8 cellular contexts compared by ENCODE assay signal in genomic region chr9:90219548-90220118, GRCh38.
DNase-seq lines count a peak whose midpoint lies in the region; ATAC-seq and TF ChIP-seq lines count a peak whose summit lies in the region.

No MANE protein-coding gene starts in this region.

- peak; percentile 34 to 67 (median 60); a peak in 5 of 6 replicates for TF ChIP-seq CTCF in HCT116 (IDR thresholded peaks at IDR 0.05 in 2 of 3, conservative IDR thresholded peaks at IDR 0.05 in 1 of 3; ENCODE audit: borderline replicate concordance in 1 of 3, insufficient read depth in 1 of 3, low read depth in 2 of 3, low read length in 2 of 3)
- TF ChIP-seq CTCF in WTC11 (IDR thresholded peaks at IDR 0.05): peak; percentile 56

- H3K27ac Mint-ChIP-seq in WTC11: no peak overlapping the region

- POLR2A ChIA-PET in HCT116 (lab: Charles Lee): no interaction called here
- POLR2A ChIA-PET in WTC11 (lab: Charles Lee): no interaction called here

- ATAC-seq in HCT116 (peak; percentile 93), WTC11 (peak; percentile 96), GM18502 (IDR thresholded peaks at IDR 0.05; ENCODE audit: poor library complexity, unreplicated experiment) (no peak)

- H3K4me1 ChIP-seq in HCT116 (ENCODE audit: control insufficient read depth in 1 of 2, insufficient read depth in 2 of 2, low read length in 2 of 2) (no peaks in the 10 kb centered on the region), iPS DF 6.9 (ENCODE audit: control insufficient read depth, insufficient read depth, low read length) (no peaks in the 10 kb centered on the region)

- H3K9me2 ChIP-seq in HCT116 (ENCODE audit: insufficient read depth): no peaks in the 10 kb centered on the region

- no TSS peak for BruUV-seq in HCT116 (replicated peaks; lab: Mats Ljungman, UMichigan)

- H3K36me3 ChIP-seq in HCT116 (ENCODE audit: control insufficient read depth in 1 of 2, insufficient read depth in 2 of 2, low read length in 2 of 2): no peaks in the 10 kb centered on the region
- H3K36me3 ChIP-seq in iPS DF 6.9 (ENCODE audit: control insufficient read depth, insufficient read depth, low read length): no peaks in the 10 kb centered on the region

- no CpG with 5 or more reads among the region's 27 CpGs for WGBS in iPS DF 6.9 (ENCODE audit: insufficient coverage, insufficient read length)

- RAD21 ChIA-PET in HCT116 (lab: Charles Lee; ENCODE audit: low non-redundant PET in 1 of 2, low total read pairs in 2 of 2, uncharacterized antibody in 2 of 2, unreplicated experiment in 2 of 2): no interaction called here

- H3K9me3 ChIP-seq in HCT116 (ENCODE audit: control insufficient read depth in 1 of 2, insufficient read depth in 1 of 2, low read depth in 1 of 2, low read length in 2 of 2) (no peaks in the 10 kb centered on the region), iPS DF 6.9 (ENCODE audit: control insufficient read depth, insufficient read depth, low read length) (no peaks in the 10 kb centered on the region)

- H3K4me2 ChIP-seq in HCT116 (ENCODE audit: low read length): no peak overlapping the region

- CTCF ChIA-PET in HCT116 (lab: Charles Lee) (no interaction called here), WTC11 (lab: Charles Lee) (no interaction called here)

- H3K4me3 Mint-ChIP-seq in WTC11: peak overlapping the region; percentile 80

- H3K4me3 ChIP-seq in HCT116 (replicated peaks in 1 of 2; ENCODE audit: low read depth in 1 of 2, low read length in 2 of 2): no peak overlapping the region
- H3K4me3 ChIP-seq in iPS DF 6.9 (ENCODE audit: low read length): peak overlapping the region; percentile 29; the same call in 1 of the 2 replicates

- H2AFZ ChIP-seq in HCT116 (ENCODE audit: low read depth, low read length, poor library complexity, severe bottlenecking): no peak overlapping the region

- 0 out of 2 replicates have a peak, but pooled peaks cover 3% of the 10 kb centered on the region for H3K4me1 Mint-ChIP-seq in WTC11

- H3K27me3 Mint-ChIP-seq in WTC11 (ENCODE audit: low read depth): no peaks in the 10 kb centered on the region

- H3K27ac ChIP-seq in HCT116 (ENCODE audit: low read depth, low read length) (no peak overlapping the region), iPS DF 6.9 (ENCODE audit: low read length) (no peak overlapping the region)

- DNase-seq in HCT116 (ENCODE audit: low read depth, low spot score) (no peak), WTC11 (ENCODE audit: low spot score) (peak; percentile 75), iPS DF 6.9 (ENCODE audit: low read depth, low spot score) (peak; percentile 9), NCI-H446 (lab: John Stamatoyannopoulos, UW) (no peak), kidney glomerular epithelial cell (lab: John Stamatoyannopoulos, UW) (no peak), activated gamma-delta T cell treated with Interleukin-2 at 50 U/mL for 16 hours (no peak)
- peak; percentile 15 for DNase-seq in stimulated activated CD8-positive, alpha-beta memory T cell treated with anti-CD3 and anti-CD28 coated beads, Interleukin-7, amount 100 ng/mL, for 24 hours (ENCODE audit: low read depth)

- no peaks in the 10 kb centered on the region for H3K36me3 Mint-ChIP-seq in WTC11

- intact Hi-C loops in HCT116 (cut with micrococcal nuclease): loop anchor here (1.0 kb wide), 1 partner anchor 621 kb away; no protein-coding TSS in a partner anchor

- H4K20me1 ChIP-seq in HCT116 (ENCODE audit: insufficient read depth): no peaks in the 10 kb centered on the region

- TF ChIP-seq RAD21 in HCT116 (IDR thresholded peaks at IDR 0.05; ENCODE audit: low read depth): peak; percentile 59

- no peaks in the 10 kb centered on the region for H3K79me2 ChIP-seq in HCT116 (ENCODE audit: insufficient read depth, low read length)

- H3K27me3 ChIP-seq in HCT116 (ENCODE audit: insufficient read depth, low read length) (no peaks in the 10 kb centered on the region), iPS DF 6.9 (ENCODE audit: control insufficient read depth, insufficient read depth, low read length) (no peaks in the 10 kb centered on the region)

- no peak for TF ChIP-seq POLR2A in HCT116 (IDR thresholded peaks at IDR 0.05; ENCODE audit: borderline replicate concordance, extremely low read depth, insufficient read depth, insufficient read length)

- no peaks in the 10 kb centered on the region for H3K9me3 Mint-ChIP-seq in WTC11

- H3K9ac ChIP-seq in HCT116 (ENCODE audit: low read length): no peak overlapping the region

TF ChIP-seq in HCT116, 20 proteins besides CTCF, POLR2A, EP300 and RAD21 (continues in another document):
- TF ChIP-seq ZBTB33 (IDR thresholded peaks at IDR 0.05; ENCODE audit: extremely low read depth, insufficient replicate concordance, low read length): no peak
- no peak for TF ChIP-seq MAX (IDR thresholded peaks at IDR 0.05)
- no peak for TF ChIP-seq FOSL1 (IDR thresholded peaks at IDR 0.05; ENCODE audit: low read depth)
- no peak for TF ChIP-seq POLR2AphosphoS5 (IDR thresholded peaks at IDR 0.05; ENCODE audit: low read depth, low read length)

TF ChIP-seq in WTC11, 78 proteins besides CTCF, POLR2A, EP300 and RAD21:
- 0 out of 2 replicates have a peak, but pooled peaks have one; percentile 28 for TF ChIP-seq TEAD1 (CRISPR knock-in tag; IDR thresholded peaks at IDR 0.05)
- TF ChIP-seq TEAD4 (CRISPR knock-in tag; IDR thresholded peaks at IDR 0.05): no peak
- TF ChIP-seq ZSCAN18 (CRISPR knock-in tag; IDR thresholded peaks at IDR 0.05): no peak
- TF ChIP-seq PRDM15 (CRISPR knock-in tag; IDR thresholded peaks at IDR 0.05): no peak
TF ChIP-seq in WTC11: peak in this region for 1.

Comparison
In these comparisons a context has a peak if more than half of its experiments do, and no peak if none do; other contexts are left out.
1. DNase-seq: peak in WTC11 (single experiment), iPS DF 6.9 (single experiment) and stimulated activated CD8-positive, alpha-beta memory T cell treated with anti-CD3 and anti-CD28 coated beads, Interleukin-7, amount 100 ng/mL, for 24 hours (single experiment); none in HCT116 (single experiment), NCI-H446 (0 of 2), kidney glomerular epithelial cell (single experiment) and activated gamma-delta T cell treated with Interleukin-2 at 50 U/mL for 16 hours (single experiment).
2. Of the 4 proteins assayed by ChIP-seq in both WTC11 and HCT116: peak only in WTC11: none; only in HCT116: none; in both: CTCF; in neither: 3.